Comparison of ENCODE assay signal across 11 cellular contexts in genomic region chr2:241620419-241620769, GRCh38. TPM values are rescaled to one million over a fixed set of nuclear protein-coding genes. Genes with fewer than 3 reads are reported as not detected.
A peak's percentile ranks its signal among the peaks of the same experiment; 100 is the strongest.
DNase-seq lines count a peak whose midpoint lies in the region; ATAC-seq, FAIRE-seq and TF ChIP-seq lines count a peak whose summit lies in the region.
"Had no signal": no experiment of that assay in that cellular context is flagged by ENCODE, and none has a peak within 500 bp of the region (broad histone marks: within the 10 kb centered on the region; RNA-seq: fewer than 3 reads in every experiment).

No MANE protein-coding gene starts in this region.

- peak overlapping the region; percentile 89 for H3K27ac Mint-ChIP-seq in activated CD4-positive, alpha-beta T cell treated with anti-CD3 and anti-CD28 coated beads, Interleukin-2, amount 10 ng/mL, durations not matched to agents 24 days and 14 days
- H3K27ac Mint-ChIP-seq: effector memory CD8-positive, alpha-beta T cell had no signal

- H3K4me2 ChIP-seq in endothelial cell of umbilical vein (ENCODE audit: insufficient read depth, low read length) = no peak overlapping the region

- H3K9me3 Mint-ChIP-seq in activated CD4-positive, alpha-beta T cell treated with anti-CD3 and anti-CD28 coated beads, Interleukin-2, amount 10 ng/mL, durations not matched to agents 24 days and 14 days = peaks cover 11% of the 10 kb centered on the region
- H3K9me3 Mint-ChIP-seq: effector memory CD8-positive, alpha-beta T cell had no signal

- H3K27ac ChIP-seq in endothelial cell of umbilical vein (ENCODE audit: insufficient read depth, low read depth, low read length) = no peak overlapping the region
- H3K27ac ChIP-seq: 22Rv1 had no signal

- no peak overlapping the region for H3K9ac ChIP-seq in endothelial cell of umbilical vein (replicated peaks; ENCODE audit: extremely low read depth, insufficient read depth, low read length)

- DNase-seq in NK-92 treated with Interleukin-12 subunit alpha and Interleukin-12 subunit beta, amount 100 ng/mL, for 24 hours (lab: John Stamatoyannopoulos, UW) = peak; percentile 43
- no peak for DNase-seq in NK-92 (lab: John Stamatoyannopoulos, UW; ENCODE audit: unreplicated experiment)
- DNase-seq in activated CD4-positive, alpha-beta T cell treated with anti-CD3 and anti-CD28 coated beads, Interleukin-2, amount 10 ng/mL, durations not matched to agents 24 days and 14 days = peak; percentile 71
- no peak for DNase-seq in endothelial cell of umbilical vein (ENCODE audit: low read depth, low spot score)
- DNase-seq in stimulated activated CD8-positive, alpha-beta memory T cell treated with anti-CD3 and anti-CD28 coated beads, Interleukin-12 subunit alpha, Interleukin-12 subunit beta, amount 100 ng/mL, for 24 hours (ENCODE audit: extremely low read depth) = peak; percentile 36
- no peak for DNase-seq in OCI-M2 (lab: John Stamatoyannopoulos, UW; ENCODE audit: unreplicated experiment)
- DNase-seq: effector memory CD8-positive, alpha-beta T cell; nucleus accumbens had no signal

- H3K4me3 ChIP-seq in endothelial cell of umbilical vein (replicated peaks in 1 of 3; ENCODE audit: insufficient read depth in 1 of 3, low read depth in 1 of 3, low read length in 3 of 3) = no peak overlapping the region

- FAIRE-seq in endothelial cell of umbilical vein (lab: Jason Lieb, UNC) = no peak

- H3K27me3 ChIP-seq in endothelial cell of umbilical vein (ENCODE audit: control insufficient read depth in 2 of 2, insufficient read depth in 2 of 2, low read length in 2 of 2) = no peaks in the 10 kb centered on the region

- peaks cover 36% of the 10 kb centered on the region for H3K4me1 Mint-ChIP-seq in activated CD4-positive, alpha-beta T cell treated with anti-CD3 and anti-CD28 coated beads, Interleukin-2, amount 10 ng/mL, durations not matched to agents 24 days and 14 days

- CTCF ChIA-PET in endothelial cell of umbilical vein (lab: Charles Lee) = no interaction called here

- H4K20me1 ChIP-seq in endothelial cell of umbilical vein (replicated peaks; ENCODE audit: control insufficient read depth, extremely low read depth, insufficient read depth, low read length) = peaks cover 2% of the 10 kb centered on the region

- peaks cover 61% of the 10 kb centered on the region for H3K79me2 ChIP-seq in endothelial cell of umbilical vein (ENCODE audit: control insufficient read depth, insufficient read depth, low read length)

- dilution Hi-C loops in endothelial cell of umbilical vein (cut with MboI; ENCODE audit: extremely low pct_ligation_motif_present, low sequenced_read_pairs) = no loop called here

- intact Hi-C loops in activated CD4-positive, alpha-beta T cell treated with anti-CD3 and anti-CD28 coated beads, Interleukin-2, amount 10 ng/mL, durations not matched to agents 24 days and 14 days (cut with micrococcal nuclease) = no loop called here
- intact Hi-C loops in endothelial cell of umbilical vein (cut with micrococcal nuclease) = no loop called here

- H3K9me1 ChIP-seq in endothelial cell of umbilical vein (replicated peaks; ENCODE audit: control insufficient read depth, extremely low read depth, insufficient read depth, low read length) = no peaks in the 10 kb centered on the region

- no peak overlapping the region for H3K4me3 Mint-ChIP-seq in activated CD4-positive, alpha-beta T cell treated with anti-CD3 and anti-CD28 coated beads, Interleukin-2, amount 10 ng/mL, durations not matched to agents 24 days and 14 days
- H3K4me3 Mint-ChIP-seq: effector memory CD8-positive, alpha-beta T cell had no signal

- no peak for TF ChIP-seq CTCF in endothelial cell of umbilical vein (IDR thresholded peaks at IDR 0.05; ENCODE audit: extremely low read depth in 1 of 2, insufficient read depth in 1 of 2, low read depth in 1 of 2, low read length in 2 of 2)

- no peak overlapping the region for H2AFZ ChIP-seq in endothelial cell of umbilical vein (ENCODE audit: low read depth, low read length)

- POLR2A ChIA-PET in endothelial cell of umbilical vein (lab: Charles Lee) = no interaction called here

- H3K9me3 ChIP-seq in endothelial cell of umbilical vein (replicated peaks; ENCODE audit: control insufficient read depth, insufficient read depth, low read length) = no peaks in the 10 kb centered on the region

- no peak for TF ChIP-seq POLR2A in endothelial cell of umbilical vein (IDR thresholded peaks at IDR 0.05; ENCODE audit: low read depth, low read length)

- peaks cover 0 to 1% of the 10 kb centered on the region in 2 experiments for H3K36me3 ChIP-seq in endothelial cell of umbilical vein (ENCODE audit: control insufficient read depth in 2 of 2, extremely low read depth in 1 of 2, insufficient read depth in 2 of 2, low read length in 2 of 2)

- no TSS peak for BruUV-seq in endothelial cell of umbilical vein (replicated peaks; lab: Mats Ljungman, UMichigan)

- H3K27me3 Mint-ChIP-seq in activated CD4-positive, alpha-beta T cell treated with anti-CD3 and anti-CD28 coated beads, Interleukin-2, amount 10 ng/mL, durations not matched to agents 24 days and 14 days = no peaks in the 10 kb centered on the region
- H3K27me3 Mint-ChIP-seq: effector memory CD8-positive, alpha-beta T cell had no signal

- peaks cover 40% of the 10 kb centered on the region for H3K36me3 Mint-ChIP-seq in activated CD4-positive, alpha-beta T cell treated with anti-CD3 and anti-CD28 coated beads, Interleukin-2, amount 10 ng/mL, durations not matched to agents 24 days and 14 days (ENCODE audit: low read depth)

- ATAC-seq in GM19397 (IDR thresholded peaks at IDR 0.05; ENCODE audit: unreplicated experiment) = no peak
- no peak for ATAC-seq in HG02884 (IDR thresholded peaks at IDR 0.05; ENCODE audit: unreplicated experiment)
- ATAC-seq: effector memory CD8-positive, alpha-beta T cell had no signal

- H3K4me1 ChIP-seq in endothelial cell of umbilical vein (ENCODE audit: control insufficient read depth, extremely low read depth, insufficient read depth, low read length) = peaks cover 13% of the 10 kb centered on the region

TF ChIP-seq in endothelial cell of umbilical vein, 7 proteins besides CTCF, POLR2A, EP300 and RAD21:
- TF ChIP-seq GATA2 (IDR thresholded peaks at IDR 0.05; ENCODE audit: insufficient read depth, insufficient read length, low read depth, low read length) (no peak), FOS (IDR thresholded peaks at IDR 0.05; ENCODE audit: borderline replicate concordance, insufficient read depth, low read length) (peak; percentile 30)

RNA-seq across cellular contexts. Expression of gene THAP4, which starts 16.6 kb away (rescaled TPM):
- total RNA-seq in activated CD4-positive, alpha-beta T cell treated with anti-CD3 and anti-CD28 coated beads, Interleukin-2, amount 10 ng/mL, durations not matched to agents 24 days and 14 days = 62.0 and 63.9 TPM in 2 replicates
- total RNA-seq in endothelial cell of umbilical vein = 47.4 and 49.0 TPM in 2 replicates
- 45.4 and 51.2 TPM in 2 replicates for polyA plus RNA-seq in endothelial cell of umbilical vein
- polyA plus RNA-seq in endothelial cell of umbilical vein (2011; cell fraction: cytosol; rRNA removed) = 51.7 and 53.1 TPM in 2 replicates
- 19.6 and 25.8 TPM in 2 replicates for polyA plus RNA-seq in endothelial cell of umbilical vein (2011; cell fraction: nucleus; rRNA removed)
- 51.4 and 55.2 TPM in 2 replicates for polyA plus RNA-seq in endothelial cell of umbilical vein (2012)
- 21.9 and 26.8 TPM in 2 replicates for polyA minus RNA-seq in endothelial cell of umbilical vein
- polyA minus RNA-seq in endothelial cell of umbilical vein (2011; cell fraction: cytosol; rRNA and poly(A)+ RNA removed) = 28.1 TPM
- polyA minus RNA-seq in endothelial cell of umbilical vein (2011; cell fraction: nucleus; rRNA and poly(A)+ RNA removed) = 7.9 and 13.3 TPM in 2 replicates

RNA-seq across cellular contexts. Expression of gene ATG4B, which starts 17.1 kb away (rescaled TPM):
- total RNA-seq in activated CD4-positive, alpha-beta T cell treated with anti-CD3 and anti-CD28 coated beads, Interleukin-2, amount 10 ng/mL, durations not matched to agents 24 days and 14 days = 109 and 115 TPM in 2 replicates
- 83.6 and 85.6 TPM in 2 replicates for total RNA-seq in endothelial cell of umbilical vein
- polyA plus RNA-seq in endothelial cell of umbilical vein = 113 and 142 TPM in 2 replicates
- polyA plus RNA-seq in endothelial cell of umbilical vein (2011; cell fraction: cytosol; rRNA removed) = 91.3 and 94.0 TPM in 2 replicates
- 287 and 314 TPM in 2 replicates for polyA plus RNA-seq in endothelial cell of umbilical vein (2011; cell fraction: nucleus; rRNA removed)
- polyA plus RNA-seq in endothelial cell of umbilical vein (2012) = 77.3 and 139 TPM in 2 replicates
- 124 and 157 TPM in 2 replicates for polyA minus RNA-seq in endothelial cell of umbilical vein
- 36.5 TPM for polyA minus RNA-seq in endothelial cell of umbilical vein (2011; cell fraction: cytosol; rRNA and poly(A)+ RNA removed)
- 85.8 and 105 TPM in 2 replicates for polyA minus RNA-seq in endothelial cell of umbilical vein (2011; cell fraction: nucleus; rRNA and poly(A)+ RNA removed)

Comparison
In these comparisons a context has a peak if more than half of its experiments do, and no peak if none do; other contexts are left out.
1. DNase-seq: peak in NK-92 treated with Interleukin-12 subunit alpha and Interleukin-12 subunit beta, amount 100 ng/mL, for 24 hours (single experiment), activated CD4-positive, alpha-beta T cell treated with anti-CD3 and anti-CD28 coated beads, Interleukin-2, amount 10 ng/mL, durations not matched to agents 24 days and 14 days (single experiment) and stimulated activated CD8-positive, alpha-beta memory T cell treated with anti-CD3 and anti-CD28 coated beads, Interleukin-12 subunit alpha, Interleukin-12 subunit beta, amount 100 ng/mL, for 24 hours (single experiment); none in NK-92 (single experiment), endothelial cell of umbilical vein (single experiment) and OCI-M2 (single experiment).